ENCODE assay signal across 12 cellular contexts in the genomic region with DNA sequence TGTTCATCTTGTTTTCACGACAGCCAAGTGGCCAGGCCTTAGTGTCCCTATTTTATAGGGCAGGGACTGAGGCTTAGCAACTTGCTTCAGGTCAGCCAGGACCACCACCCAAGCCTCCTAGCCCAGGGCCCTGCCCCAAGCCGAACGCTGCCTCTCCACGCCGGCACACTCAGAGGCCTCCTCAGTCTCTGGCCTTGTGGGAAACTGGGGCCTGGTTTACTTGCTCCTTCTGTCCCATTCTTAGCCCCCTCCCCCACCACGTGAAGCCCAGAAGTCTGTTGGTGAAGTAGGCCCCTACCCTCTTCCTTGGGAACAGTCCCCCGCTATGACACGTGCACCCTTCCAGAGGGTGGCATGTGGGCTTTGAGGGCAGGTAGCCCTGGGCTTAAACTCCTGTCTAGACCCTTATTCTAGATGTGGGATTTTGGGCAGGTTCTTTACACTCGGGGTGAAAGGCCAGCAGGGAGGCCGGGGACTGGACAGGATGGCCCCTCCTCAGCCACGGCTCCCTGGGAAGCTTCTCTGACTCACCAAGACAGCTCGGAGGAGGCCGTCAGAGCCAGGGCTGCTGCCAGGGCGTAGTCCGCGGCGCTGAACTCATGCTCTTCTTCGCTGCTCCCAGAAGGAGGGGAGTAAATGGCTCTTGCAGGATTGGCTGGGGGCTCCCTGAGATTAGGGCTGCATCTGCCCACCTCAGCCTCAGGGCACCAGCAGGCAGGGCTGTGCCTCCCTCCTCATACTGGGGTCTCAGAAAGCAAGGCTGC. TPM values are rescaled to one million over a fixed set of nuclear protein-coding genes. Genes with fewer than 3 reads are reported as not detected.
DNase-seq lines count a peak whose midpoint lies in the region; ATAC-seq and TF ChIP-seq lines count a peak whose summit lies in the region.
"Had no signal": no experiment of that assay in that cellular context is flagged by ENCODE, and none has a peak within 500 bp of the region (broad histone marks: within the 10 kb centered on the region; RNA-seq: fewer than 3 reads in every experiment).

No MANE protein-coding gene starts in this region.

- intact Hi-C loops in Caco-2 (cut with micrococcal nuclease; ENCODE audit: unreplicated experiment) = no loop called here

- H3K27ac Mint-ChIP-seq in Caco-2 (ENCODE audit: unreplicated experiment) (peak overlapping the region; percentile 48), neural progenitor cell (peak overlapping the region; percentile 86)

- CTCF ChIA-PET in Caco-2 (lab: Charles Lee) = no interaction called here

- POLR2A ChIA-PET in Caco-2 (lab: Charles Lee) = interaction anchor here (0.6 kb wide), 1 partner anchor 43 kb away, joined by 3 read pairs; no protein-coding TSS in a partner anchor

- ATAC-seq in HG03457 (IDR thresholded peaks at IDR 0.05; ENCODE audit: unreplicated experiment) (no peak), GM19452 (IDR thresholded peaks at IDR 0.05; ENCODE audit: unreplicated experiment) (no peak), GM21529 (IDR thresholded peaks at IDR 0.05; ENCODE audit: unreplicated experiment) (no peak)

- no TSS peak for BruUV-seq in Caco-2 (replicated peaks; lab: Mats Ljungman, UMichigan)

- H3K9me3 ChIP-seq in Caco-2 (no peaks in the 10 kb centered on the region), NT2/D1 (ENCODE audit: insufficient read depth, low read length) (no peaks in the 10 kb centered on the region), neural progenitor cell (ENCODE audit: low read depth) (no peaks in the 10 kb centered on the region)

- no peaks in the 10 kb centered on the region for H3K79me2 ChIP-seq in neural progenitor cell (ENCODE audit: low read depth)

- peak overlapping the region; percentile 86 for H2AFZ ChIP-seq in neural progenitor cell (replicated peaks)

- H3K9ac ChIP-seq in NT2/D1 (ENCODE audit: insufficient read length, low read depth) (peak overlapping the region; percentile 34), neural progenitor cell (no peak overlapping the region)

- no peaks in the 10 kb centered on the region for H3K9me3 Mint-ChIP-seq in Caco-2 (ENCODE audit: unreplicated experiment)
- no peaks in the 10 kb centered on the region for H3K9me3 Mint-ChIP-seq in neural progenitor cell

- no peak overlapping the region for H3K4me3 ChIP-seq in Caco-2 (ENCODE audit: low read depth, low read length)
- no peak overlapping the region for H3K4me3 ChIP-seq in NT2/D1 (ENCODE audit: insufficient read length, low read depth)
- peak overlapping the region; percentile 56 for H3K4me3 ChIP-seq in epithelial cell of proximal tubule (ENCODE audit: low read depth, low read length)
- H3K4me3 ChIP-seq in neural progenitor cell = no peak overlapping the region

- H3K27me3 Mint-ChIP-seq in Caco-2 (ENCODE audit: insufficient read depth, unreplicated experiment) (no peaks in the 10 kb centered on the region), neural progenitor cell (ENCODE audit: insufficient read depth, low read depth) (peaks cover 7% of the 10 kb centered on the region)

- no peaks in the 10 kb centered on the region for H3K36me3 Mint-ChIP-seq in Caco-2 (ENCODE audit: insufficient read depth, unreplicated experiment)
- H3K36me3 Mint-ChIP-seq in neural progenitor cell = no peaks in the 10 kb centered on the region

- DNase-seq in Caco-2 (no peak), NT2/D1 (ENCODE audit: low read depth, low spot score) (no peak), epithelial cell of proximal tubule (ENCODE audit: low read depth) (no peak), neural progenitor cell (ENCODE audit: low spot score) (no peak), NCI-H2171 treated with DMSO at 0.1 percent for 48 hours (lab: John Stamatoyannopoulos, UW) (no peak)
- DNase-seq: NCI-H748 treated with DMSO at 0.1 percent for 48 hours; stimulated activated CD4-positive, alpha-beta T cell treated with anti-CD3 and anti-CD28 coated beads, Interleukin-2, amount 100 ng/mL, for 48 hours; substantia nigra had no signal

- H3K36me3 ChIP-seq in Caco-2 (ENCODE audit: control insufficient read depth, insufficient read depth, low read length) (no peaks in the 10 kb centered on the region), NT2/D1 (ENCODE audit: insufficient read depth, insufficient read length, low read length) (no peaks in the 10 kb centered on the region), neural progenitor cell (no peaks in the 10 kb centered on the region)

- H3K4me1 ChIP-seq in Caco-2 (0 out of 2 replicates have a peak, but pooled peaks cover 10% of the 10 kb centered on the region), NT2/D1 (ENCODE audit: insufficient read depth, insufficient read length) (peaks cover 47% of the 10 kb centered on the region), neural progenitor cell (peaks cover 23% of the 10 kb centered on the region)

- H3K4me3 Mint-ChIP-seq in Caco-2 (ENCODE audit: unreplicated experiment) (no peak overlapping the region), neural progenitor cell (no peak overlapping the region)

- no peak overlapping the region for H3K27ac ChIP-seq in neural progenitor cell

- H3K27me3 ChIP-seq in Caco-2 (replicated peaks; ENCODE audit: control insufficient read depth, insufficient read depth, low read length) (no peaks in the 10 kb centered on the region), NT2/D1 (ENCODE audit: insufficient read depth, insufficient read length) (no peaks in the 10 kb centered on the region), neural progenitor cell (no peaks in the 10 kb centered on the region)

- no peaks in the 10 kb centered on the region for H4K20me1 ChIP-seq in neural progenitor cell (ENCODE audit: low read depth)

- TF ChIP-seq CTCF in Caco-2 (IDR thresholded peaks at IDR 0.05; ENCODE audit: insufficient read depth in 1 of 2, low read depth in 1 of 2, low read length in 1 of 2, severe bottlenecking in 1 of 2, unreplicated experiment in 1 of 2) (no peak), epithelial cell of proximal tubule (conservative IDR thresholded peaks at IDR 0.05; ENCODE audit: low read depth, low read length) (no peak), neural progenitor cell (IDR thresholded peaks at IDR 0.05) (no peak)

- peak overlapping the region; percentile 32 for H3K4me2 ChIP-seq in neural progenitor cell

- peaks cover 4% of the 10 kb centered on the region for H3F3A ChIP-seq in neural progenitor cell (ENCODE audit: low read depth)

- peaks cover 8% of the 10 kb centered on the region for H3K4me1 Mint-ChIP-seq in Caco-2 (ENCODE audit: low read depth, unreplicated experiment)
- H3K4me1 Mint-ChIP-seq in neural progenitor cell = peaks cover 38% of the 10 kb centered on the region

RNA-seq across cellular contexts. Expression of gene MYOM3, which starts 4.3 kb away (rescaled TPM):
- total RNA-seq in Caco-2 (2022) (not detected in 2 replicates), epithelial cell of proximal tubule (1.7 and 2.2 TPM in 2 replicates), neural progenitor cell (ENCODE audit: low replicate concordance) (0.06 TPM in 1 of 2 replicates, not detected in the other)
- total RNA-seq: T-helper 2 cell treated with Interferon-gamma antibody and Interleukin-4, amounts not matched to agents 100 ng/mL and 5 ng/mL, for 36 hours had no signal

RNA-seq across cellular contexts. Expression of gene IL22RA1, which starts 35.3 kb away (rescaled TPM):
- total RNA-seq in Caco-2 (2022) (1.7 and 2.5 TPM in 2 replicates), epithelial cell of proximal tubule (0.07 TPM in 1 of 2 replicates, not detected in the other), neural progenitor cell (ENCODE audit: low replicate concordance) (0.03 TPM in 1 of 2 replicates, not detected in the other)
- total RNA-seq: T-helper 2 cell treated with Interferon-gamma antibody and Interleukin-4, amounts not matched to agents 100 ng/mL and 5 ng/mL, for 36 hours had no signal
